ENCODE assay signal across 12 cellular contexts in genomic region chr6:100633096-100633766, GRCh38.
A peak's percentile ranks its signal among the peaks of the same experiment; 100 is the strongest.
DNase-seq lines count a peak whose midpoint lies in the region; ATAC-seq and TF ChIP-seq lines count a peak whose summit lies in the region.
"Had no signal": no experiment of that assay in that cellular context is flagged by ENCODE, and none has a peak within 500 bp of the region (broad histone marks: within the 10 kb centered on the region; RNA-seq: fewer than 3 reads in every experiment).

No MANE protein-coding gene starts in this region.

- H2AFZ ChIP-seq in neural progenitor cell (replicated peaks): no peak overlapping the region

- H3K9ac ChIP-seq in neural progenitor cell: no peak overlapping the region

- no peaks in the 10 kb centered on the region for H3K27me3 ChIP-seq in neural progenitor cell

- H3K79me2 ChIP-seq in neural progenitor cell (ENCODE audit: low read depth): no peaks in the 10 kb centered on the region

- peak; percentile 69 for DNase-seq in DMS53 (lab: John Stamatoyannopoulos, UW)
- peak; percentile 10 for DNase-seq in NCI-H69 (lab: John Stamatoyannopoulos, UW)
- peak; percentile 88 for DNase-seq in epithelial cell of esophagus (ENCODE audit: low read depth)
- DNase-seq in neural progenitor cell (ENCODE audit: low spot score): peak; percentile 10
- no peak for DNase-seq in activated CD4-positive, CD25-positive, alpha-beta regulatory T cell treated with anti-CD3 and anti-CD28 coated beads, Interleukin-2, amount 50 U/mL, for 72 hours
- no peak for DNase-seq in lower leg skin (ENCODE audit: low spot score in 2 of 2)
- DNase-seq: activated naive CD8-positive, alpha-beta T cell treated with anti-CD3 and anti-CD28 coated beads for 36 hours; GOT3; MM.1S had no signal

- no peak for TF ChIP-seq CTCF in epithelial cell of esophagus (IDR thresholded peaks at IDR 0.05; ENCODE audit: insufficient read depth, low read depth, low read length, missing control alignments)
- TF ChIP-seq CTCF in neural progenitor cell (IDR thresholded peaks at IDR 0.05): no peak
- TF ChIP-seq CTCF in lower leg skin (IDR thresholded peaks at IDR 0.05): no peak

- WGBS in lower leg skin, 2 donors: 63 to 66% methylated on average over 9 of the region's 9 CpGs

- H3K27ac ChIP-seq in neural progenitor cell: no peak overlapping the region

- no peak overlapping the region for H3K4me2 ChIP-seq in neural progenitor cell

- intact Hi-C loops in lower leg skin (cut with DNase I; ENCODE audit: low total_unique reads): no loop called here

- H3K4me1 ChIP-seq in neural progenitor cell: no peaks in the 10 kb centered on the region

- peaks cover 3% of the 10 kb centered on the region for H3K36me3 ChIP-seq in neural progenitor cell

- H4K20me1 ChIP-seq in neural progenitor cell (ENCODE audit: low read depth): no peaks in the 10 kb centered on the region

- H3K4me3 ChIP-seq in epithelial cell of esophagus (ENCODE audit: low read length) (no peak overlapping the region), neural progenitor cell (no peak overlapping the region), lower leg skin (ENCODE audit: low read depth, poor library complexity, severe bottlenecking) (no peak overlapping the region)

- H3K4me3 Mint-ChIP-seq in neural progenitor cell: no peak overlapping the region
- H3K4me3 Mint-ChIP-seq: activated naive CD8-positive, alpha-beta T cell treated with anti-CD3 and anti-CD28 coated beads for 36 hours; T-helper 1 cell treated with Interleukin-12 subunit alpha and Interleukin-12 subunit beta and Interleukin-4 antibody, amounts not matched to agents 30 μg/mL and 1 μg/mL, for 36 hours had no signal

- no peaks in the 10 kb centered on the region for H3K27me3 Mint-ChIP-seq in neural progenitor cell (ENCODE audit: insufficient read depth, low read depth)
- H3K27me3 Mint-ChIP-seq: activated naive CD8-positive, alpha-beta T cell treated with anti-CD3 and anti-CD28 coated beads for 36 hours had no signal

- H3K36me3 Mint-ChIP-seq in neural progenitor cell: peaks cover 14% of the 10 kb centered on the region

- H3K4me1 Mint-ChIP-seq in neural progenitor cell: no peaks in the 10 kb centered on the region
- H3K4me1 Mint-ChIP-seq: activated naive CD8-positive, alpha-beta T cell treated with anti-CD3 and anti-CD28 coated beads for 36 hours had no signal

- H3K27ac Mint-ChIP-seq in neural progenitor cell: no peak overlapping the region
- H3K27ac Mint-ChIP-seq: activated naive CD8-positive, alpha-beta T cell treated with anti-CD3 and anti-CD28 coated beads for 36 hours; T-helper 1 cell treated with Interleukin-12 subunit alpha and Interleukin-12 subunit beta and Interleukin-4 antibody, amounts not matched to agents 30 μg/mL and 1 μg/mL, for 36 hours had no signal

- H3K9me3 ChIP-seq in neural progenitor cell (ENCODE audit: low read depth): no peaks in the 10 kb centered on the region

- no peak for TF ChIP-seq POLR2A in lower leg skin (IDR thresholded peaks at IDR 0.05)

- H3K9me3 Mint-ChIP-seq in neural progenitor cell: no peaks in the 10 kb centered on the region
- H3K9me3 Mint-ChIP-seq: activated naive CD8-positive, alpha-beta T cell treated with anti-CD3 and anti-CD28 coated beads for 36 hours; T-helper 1 cell treated with Interleukin-12 subunit alpha and Interleukin-12 subunit beta and Interleukin-4 antibody, amounts not matched to agents 30 μg/mL and 1 μg/mL, for 36 hours had no signal

- ATAC-seq in HG02610 (IDR thresholded peaks at IDR 0.05; ENCODE audit: unreplicated experiment): no peak
- ATAC-seq in HG03108 (IDR thresholded peaks at IDR 0.05; ENCODE audit: unreplicated experiment): no peak

- no peaks in the 10 kb centered on the region for H3F3A ChIP-seq in neural progenitor cell (ENCODE audit: low read depth)

Comparison
In these comparisons a context has a peak if more than half of its experiments do, and no peak if none do; other contexts are left out.
1. DNase-seq: peak in DMS53 (single experiment), NCI-H69 (single experiment), epithelial cell of esophagus (single experiment) and neural progenitor cell (single experiment); none in activated CD4-positive, CD25-positive, alpha-beta regulatory T cell treated with anti-CD3 and anti-CD28 coated beads, Interleukin-2, amount 50 U/mL, for 72 hours (single experiment) and lower leg skin (0 of 2).